24 cellular contexts compared by ENCODE assay signal in the genomic region with DNA sequence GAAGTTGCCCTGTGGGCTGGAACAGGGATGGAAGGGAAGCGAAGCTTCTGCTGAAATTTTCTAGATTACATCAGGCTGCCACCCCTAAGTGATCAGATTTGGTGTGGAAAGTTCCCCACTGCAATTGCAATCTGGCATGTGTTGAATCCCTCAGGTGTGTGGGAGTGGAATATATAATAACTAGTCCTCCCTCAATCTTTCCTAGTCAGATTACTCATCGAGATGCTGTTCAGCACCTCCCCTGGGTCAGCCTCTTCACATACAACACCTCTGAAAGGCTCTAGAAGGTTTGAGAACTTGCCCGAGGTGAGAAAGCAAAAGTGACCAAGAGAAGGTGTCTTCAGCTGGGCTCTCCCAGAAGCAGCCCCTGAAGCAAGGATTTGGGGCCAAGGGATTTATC.
DNase-seq lines count a peak whose midpoint lies in the region; ATAC-seq, FAIRE-seq and TF ChIP-seq lines count a peak whose summit lies in the region.
"Had no signal": no experiment of that assay in that cellular context is flagged by ENCODE, and none has a peak within 500 bp of the region (broad histone marks: within the 10 kb centered on the region; RNA-seq: fewer than 3 reads in every experiment).

No MANE protein-coding gene starts in this region.

- intact Hi-C loops in vagina (cut with DNase I): no loop called here

- peaks cover 2% of the 10 kb centered on the region for H3K4me1 ChIP-seq in vagina
- H3K4me1 ChIP-seq: colonic mucosa, left lung had no signal

- TF ChIP-seq POLR2A in vagina (IDR thresholded peaks at IDR 0.05): no peak

- H3K27me3 ChIP-seq in bronchial epithelial cell (ENCODE audit: control insufficient read depth, insufficient read depth, low read length): no peaks in the 10 kb centered on the region
- H3K27me3 ChIP-seq in vagina: no peaks in the 10 kb centered on the region
- H3K27me3 ChIP-seq: brain microvascular endothelial cell, colonic mucosa, left lung had no signal

- peaks cover 38% of the 10 kb centered on the region for H3K4me1 Mint-ChIP-seq in activated T-cell treated with anti-CD3 and anti-CD28 coated beads, Interleukin-2, amount 50 U/mL, for 24 hours (ENCODE audit: low read depth)
- peaks cover 13% of the 10 kb centered on the region for H3K4me1 Mint-ChIP-seq in stimulated activated effector memory CD8-positive, alpha-beta T cell treated with anti-CD3 and anti-CD28 coated beads, Interleukin-12 subunit alpha, Interleukin-12 subunit beta, amount 100 ng/mL, for 72 hours

- TF ChIP-seq CTCF in bronchial epithelial cell (IDR thresholded peaks at IDR 0.05; ENCODE audit: insufficient read depth, low read length, severe bottlenecking) (no peak), vagina (IDR thresholded peaks at IDR 0.05) (no peak)

- ATAC-seq in stimulated activated effector memory CD8-positive, alpha-beta T cell treated with anti-CD3 and anti-CD28 coated beads, Interleukin-12 subunit alpha, Interleukin-12 subunit beta, amount 100 ng/mL, for 72 hours: peak; percentile 85
- no peak for ATAC-seq in HG03108 (IDR thresholded peaks at IDR 0.05; ENCODE audit: unreplicated experiment)
- ATAC-seq: CD8-positive, alpha-beta T cell had no signal

- FAIRE-seq in RCC 7860 (lab: Jason Lieb, UNC) (no peak), bronchial epithelial cell (lab: Jason Lieb, UNC) (no peak), GM19239 (lab: Jason Lieb, UNC) (no peak)
- FAIRE-seq: endometrium, GM12891 had no signal

- no peaks in the 10 kb centered on the region for H3K9me3 ChIP-seq in vagina
- H3K9me3 ChIP-seq: colonic mucosa, left lung had no signal

- no peaks in the 10 kb centered on the region for H3K36me3 ChIP-seq in bronchial epithelial cell (ENCODE audit: control insufficient read depth, insufficient read depth, low read length)
- no peaks in the 10 kb centered on the region for H3K36me3 ChIP-seq in vagina
- H3K36me3 ChIP-seq: brain microvascular endothelial cell, colonic mucosa, left lung had no signal

- H3K27me3 Mint-ChIP-seq in activated T-cell treated with anti-CD3 and anti-CD28 coated beads, Interleukin-2, amount 50 U/mL, for 24 hours: peaks cover 26% of the 10 kb centered on the region

- H3K27ac Mint-ChIP-seq in activated T-cell treated with anti-CD3 and anti-CD28 coated beads, Interleukin-2, amount 50 U/mL, for 24 hours: peak overlapping the region; percentile 85
- peak overlapping the region; percentile 54 for H3K27ac Mint-ChIP-seq in stimulated activated effector memory CD8-positive, alpha-beta T cell treated with anti-CD3 and anti-CD28 coated beads, Interleukin-12 subunit alpha, Interleukin-12 subunit beta, amount 100 ng/mL, for 72 hours
- H3K27ac Mint-ChIP-seq: CD8-positive, alpha-beta T cell had no signal

- no peak overlapping the region for H3K27ac ChIP-seq in vagina
- H3K27ac ChIP-seq: colonic mucosa, left lung had no signal

- peak; percentile 48 for DNase-seq in activated T-cell treated with anti-CD3 and anti-CD28 coated beads, Interleukin-2, amount 50 U/mL, for 24 hours
- no peak for DNase-seq in activated T-cell treated with anti-CD3 and anti-CD28 coated beads, Interleukin-2, amount 50 U/mL, for 1 hour
- DNase-seq in RCC 7860 (ENCODE audit: low spot score) (peak; percentile 7), bronchial epithelial cell (ENCODE audit: low read depth) (peak; percentile 13), vagina (ENCODE audit: extremely low spot score in 2 of 2) (no peak), GM19239 (ENCODE audit: insufficient read length, low spot score) (no peak)
- no peak for DNase-seq in stimulated activated effector memory CD8-positive, alpha-beta T cell treated with anti-CD3 and anti-CD28 coated beads, Interleukin-12 subunit alpha, Interleukin-12 subunit beta, amount 100 ng/mL, for 72 hours (ENCODE audit: low spot score in 2 of 2)
- DNase-seq: activated CD4-positive, alpha-beta T cell treated with anti-CD3 and anti-CD28 coated beads, Interleukin-2, amount 50 U/mL, for 4 hours; activated gamma-delta T cell; brain microvascular endothelial cell; CD8-positive, alpha-beta T cell; colonic mucosa; DMS53; HCEC 1CT; KBM-7; left lung; MV-4-11; NCI-H187; NCI-H345; NK-92 treated with Interleukin-12 subunit alpha and Interleukin-12 subunit beta, amount 100 ng/mL, for 24 hours had no signal

- no peaks in the 10 kb centered on the region for H3K36me3 Mint-ChIP-seq in activated T-cell treated with anti-CD3 and anti-CD28 coated beads, Interleukin-2, amount 50 U/mL, for 24 hours (ENCODE audit: low read depth)
- no peaks in the 10 kb centered on the region for H3K36me3 Mint-ChIP-seq in stimulated activated effector memory CD8-positive, alpha-beta T cell treated with anti-CD3 and anti-CD28 coated beads, Interleukin-12 subunit alpha, Interleukin-12 subunit beta, amount 100 ng/mL, for 72 hours
- H3K36me3 Mint-ChIP-seq: CD8-positive, alpha-beta T cell had no signal

- H3K4me3 ChIP-seq in bronchial epithelial cell (ENCODE audit: low read depth, low read length) (no peak overlapping the region), vagina (no peak overlapping the region)
- H3K4me3 ChIP-seq: colonic mucosa, left lung had no signal

- H3K4me3 Mint-ChIP-seq in activated T-cell treated with anti-CD3 and anti-CD28 coated beads, Interleukin-2, amount 50 U/mL, for 24 hours: no peak overlapping the region
- H3K4me3 Mint-ChIP-seq in stimulated activated effector memory CD8-positive, alpha-beta T cell treated with anti-CD3 and anti-CD28 coated beads, Interleukin-12 subunit alpha, Interleukin-12 subunit beta, amount 100 ng/mL, for 72 hours: no peak overlapping the region
- H3K4me3 Mint-ChIP-seq: CD8-positive, alpha-beta T cell; neural crest cell had no signal

- no peaks in the 10 kb centered on the region for H3K9me3 Mint-ChIP-seq in activated T-cell treated with anti-CD3 and anti-CD28 coated beads, Interleukin-2, amount 50 U/mL, for 24 hours
- no peaks in the 10 kb centered on the region for H3K9me3 Mint-ChIP-seq in stimulated activated effector memory CD8-positive, alpha-beta T cell treated with anti-CD3 and anti-CD28 coated beads, Interleukin-12 subunit alpha, Interleukin-12 subunit beta, amount 100 ng/mL, for 72 hours
- H3K9me3 Mint-ChIP-seq: CD8-positive, alpha-beta T cell; neural crest cell had no signal

Comparison
In these comparisons a context has a peak if more than half of its experiments do, and no peak if none do; other contexts are left out.
1. DNase-seq: peak in activated T-cell treated with anti-CD3 and anti-CD28 coated beads, Interleukin-2, amount 50 U/mL, for 24 hours (single experiment), RCC 7860 (single experiment) and bronchial epithelial cell (single experiment); none in activated T-cell treated with anti-CD3 and anti-CD28 coated beads, Interleukin-2, amount 50 U/mL, for 1 hour (single experiment), stimulated activated effector memory CD8-positive, alpha-beta T cell treated with anti-CD3 and anti-CD28 coated beads, Interleukin-12 subunit alpha, Interleukin-12 subunit beta, amount 100 ng/mL, for 72 hours (0 of 2), vagina (0 of 2) and GM19239 (single experiment).